Comparison of ENCODE assay signal across 8 cellular contexts in the genomic region with DNA sequence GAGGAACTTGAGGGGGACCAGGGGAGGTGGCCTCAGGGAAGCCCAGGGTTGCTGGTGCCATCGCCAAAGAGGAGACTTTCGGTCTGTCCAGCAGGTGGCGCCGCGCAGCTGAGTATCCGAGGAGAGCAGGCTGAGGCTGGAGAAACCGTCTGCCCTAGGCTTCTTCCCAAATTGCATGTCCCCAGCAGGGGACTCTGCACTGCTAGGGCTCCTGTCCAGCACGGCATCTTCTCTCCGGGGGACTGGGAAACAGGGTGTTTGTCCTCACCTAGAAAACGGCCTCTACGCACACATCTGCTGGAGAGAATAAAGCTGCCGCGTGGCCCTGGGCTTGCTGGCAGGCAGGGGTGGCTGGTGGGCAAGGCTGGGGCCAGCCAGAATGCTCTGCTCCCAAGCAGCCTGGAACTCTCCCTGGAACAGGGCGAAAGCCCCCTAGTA.
DNase-seq lines count a peak whose midpoint lies in the region; ATAC-seq and TF ChIP-seq lines count a peak whose summit lies in the region.

No MANE protein-coding gene starts in this region.

- ATAC-seq in GM19397 (IDR thresholded peaks at IDR 0.05; ENCODE audit: unreplicated experiment) (peak; percentile 86), HG03457 (IDR thresholded peaks at IDR 0.05; ENCODE audit: unreplicated experiment) (peak; percentile 86)

- H3K27me3 ChIP-seq in CD4-positive, alpha-beta memory T cell (ENCODE audit: insufficient read depth, low read length) = no peaks in the 10 kb centered on the region
- no peaks in the 10 kb centered on the region for H3K27me3 ChIP-seq in endodermal cell (ENCODE audit: control insufficient read depth, insufficient read depth, low read length, poor library complexity, severe bottlenecking)

- no peaks in the 10 kb centered on the region for H3K9me3 ChIP-seq in CD4-positive, alpha-beta memory T cell (ENCODE audit: control insufficient read depth in 1 of 2, low read length in 2 of 2)
- H3K9me3 ChIP-seq in endodermal cell (ENCODE audit: control insufficient read depth, low read length) = no peaks in the 10 kb centered on the region

- peaks cover 0 to 2% (median 0%) of the 10 kb centered on the region in 8 donors for H3K9me3 Mint-ChIP-seq in CD4-positive, alpha-beta memory T cell
- H3K9me3 Mint-ChIP-seq in endodermal cell = no peaks in the 10 kb centered on the region

- H3K27ac ChIP-seq in CD4-positive, alpha-beta memory T cell (ENCODE audit: low read depth, low read length) = no peak overlapping the region
- no peak overlapping the region for H3K27ac ChIP-seq in endodermal cell (ENCODE audit: low read depth, low read length)

- H3K36me3 Mint-ChIP-seq in CD4-positive, alpha-beta memory T cell = no peaks in the 10 kb centered on the region
- no peaks in the 10 kb centered on the region for H3K36me3 Mint-ChIP-seq in endodermal cell (ENCODE audit: low read depth)

- 9 to 20% methylated on average over 10 to 14 of the region's 14 CpGs for WGBS in endodermal cell (ENCODE audit: insufficient coverage in 1 of 2, insufficient read length in 1 of 2), 2 experiments

- H3K4me1 ChIP-seq in CD4-positive, alpha-beta memory T cell (ENCODE audit: insufficient read depth, low read length) = no peaks in the 10 kb centered on the region
- peaks cover 13% of the 10 kb centered on the region for H3K4me1 ChIP-seq in endodermal cell (ENCODE audit: control insufficient read depth, insufficient read depth, low read length)

- DNase-seq in CD4-positive, alpha-beta memory T cell = peak; percentile 38 to 54 (median 41)
- peak; percentile 1 for DNase-seq in NCI-H748 treated with DMSO at 0.1 percent for 48 hours (lab: John Stamatoyannopoulos, UW)
- DNase-seq in activated CD8-positive, alpha-beta memory T cell treated with anti-CD3 and anti-CD28 coated beads for 1 hour (ENCODE audit: extremely low read depth in 1 of 2, low read depth in 1 of 2) = peak; percentile 14 to 56
- peak; percentile 98 for DNase-seq in endodermal cell
- DNase-seq in middle frontal gyrus (ENCODE audit: extremely low spot score, low spot score) = peak; percentile 19
- peak; percentile 10 to 37 for DNase-seq in stimulated activated CD8-positive, alpha-beta memory T cell treated with anti-CD3 and anti-CD28 coated beads, Interleukin-4, amount 100 ng/mL, for 4 hours (ENCODE audit: low read depth in 2 of 2, low spot score in 1 of 2)

- H3K4me3 ChIP-seq in CD4-positive, alpha-beta memory T cell (ENCODE audit: low read length in 2 of 2) = no peak overlapping the region
- H3K4me3 ChIP-seq in endodermal cell (ENCODE audit: low read length) = no peak overlapping the region

- H3K9ac ChIP-seq in endodermal cell (ENCODE audit: extremely low read depth, low read length, poor library complexity, severe bottlenecking) = no peak overlapping the region

- CTCF ChIA-PET in CD4-positive, alpha-beta memory T cell (lab: Charles Lee; ENCODE audit: partially characterized antibody) = interaction anchor here (1.2 to 2.0 kb wide), 11 partner anchors 9 to 255 kb away, joined by 3 to 11 read pairs (median 5); no protein-coding TSS in a partner anchor

- POLR2A ChIA-PET in CD4-positive, alpha-beta memory T cell (lab: Charles Lee; ENCODE audit: partially characterized antibody) = no interaction called here

- H3K27ac Mint-ChIP-seq in CD4-positive, alpha-beta memory T cell = no peak overlapping the region
- no peak overlapping the region for H3K27ac Mint-ChIP-seq in endodermal cell

- peaks cover 2 to 3% of the 10 kb centered on the region in 2 donors for H3K27me3 Mint-ChIP-seq in CD4-positive, alpha-beta memory T cell
- no peaks in the 10 kb centered on the region for H3K27me3 Mint-ChIP-seq in endodermal cell (ENCODE audit: insufficient read depth)

- peaks cover 0 to 5% (median 0%) of the 10 kb centered on the region in 4 donors for H3K4me1 Mint-ChIP-seq in CD4-positive, alpha-beta memory T cell
- H3K4me1 Mint-ChIP-seq in endodermal cell = peaks cover 29% of the 10 kb centered on the region

- H3K4me3 Mint-ChIP-seq in CD4-positive, alpha-beta memory T cell = no peak overlapping the region
- no peak overlapping the region for H3K4me3 Mint-ChIP-seq in endodermal cell

- TF ChIP-seq CTCF in endodermal cell (conservative IDR thresholded peaks at IDR 0.05) = peak; percentile 94

- H3K36me3 ChIP-seq in CD4-positive, alpha-beta memory T cell (ENCODE audit: insufficient read depth, low read length) = no peaks in the 10 kb centered on the region
- no peaks in the 10 kb centered on the region for H3K36me3 ChIP-seq in endodermal cell (ENCODE audit: control insufficient read depth, insufficient read depth, low read length)

- intact Hi-C loops in CD4-positive, alpha-beta memory T cell (cut with micrococcal nuclease) = loop anchor here (1.0 to 10.0 kb wide), 2 partner anchors 255 to 316 kb away; no protein-coding TSS in a partner anchor

Comparison
In these comparisons a context has a peak if more than half of its experiments do, and no peak if none do; other contexts are left out.
1. DNase-seq: peak in every context shown above with its lines; median percentile 98 in endodermal cell; 41 in CD4-positive, alpha-beta memory T cell; 35 in activated CD8-positive, alpha-beta memory T cell treated with anti-CD3 and anti-CD28 coated beads for 1 hour; 24 in stimulated activated CD8-positive, alpha-beta memory T cell treated with anti-CD3 and anti-CD28 coated beads, Interleukin-4, amount 100 ng/mL, for 4 hours; 19 in middle frontal gyrus; 1 in NCI-H748 treated with DMSO at 0.1 percent for 48 hours.